2 cellular contexts compared by ENCODE assay signal in genomic region chr3:7456376-7456775, GRCh38.
TF ChIP-seq lines count a peak whose summit lies in the region.

No MANE protein-coding gene starts in this region.

TF ChIP-seq in SK-N-SH, 30 proteins besides CTCF, POLR2A, EP300 and RAD21 (continued from another document):
- TF ChIP-seq TCF12 (IDR thresholded peaks at IDR 0.05) (no peak), SMC3 (IDR thresholded peaks at IDR 0.05; ENCODE audit: low read depth, low read length) (no peak), RFX5 (IDR thresholded peaks at IDR 0.05; ENCODE audit: low read length) (no peak), ELF1 (IDR thresholded peaks at IDR 0.05) (no peak), USF1 (IDR thresholded peaks at IDR 0.05; ENCODE audit: borderline replicate concordance, low read depth) (no peak), ZBTB33 (IDR thresholded peaks at IDR 0.05; ENCODE audit: borderline replicate concordance, low read depth) (no peak), MAX (IDR thresholded peaks at IDR 0.05; ENCODE audit: low read depth) (no peak), RXRA (IDR thresholded peaks at IDR 0.05; ENCODE audit: borderline replicate concordance, low read depth) (no peak), YY1 (IDR thresholded peaks at IDR 0.05; ENCODE audit: low read depth) (no peak), NRF1 (IDR thresholded peaks at IDR 0.05; ENCODE audit: low read depth, low read length) (no peak), MXI1 (IDR thresholded peaks at IDR 0.05; ENCODE audit: low read depth, low read length) (no peak), REST (IDR thresholded peaks at IDR 0.05; ENCODE audit: low read depth, low read length) (no peak)

TF ChIP-seq in SK-N-SH treated with all-trans-retinoic acid at 6 μM for 48 hours, 23 proteins besides CTCF, POLR2A, EP300 and RAD21 (continued from another document):
- no peak for TF ChIP-seq PATZ1 (CRISPR knock-in tag; IDR thresholded peaks at IDR 0.05; ENCODE audit: borderline replicate concordance)
- TF ChIP-seq ZFP30 (CRISPR knock-in tag; IDR thresholded peaks at IDR 0.05) = no peak
- TF ChIP-seq TSHZ2 (CRISPR knock-in tag; IDR thresholded peaks at IDR 0.05) = no peak
- no peak for TF ChIP-seq ZNF70 (CRISPR knock-in tag; IDR thresholded peaks at IDR 0.05)
- TF ChIP-seq CSRNP3 (CRISPR knock-in tag; IDR thresholded peaks at IDR 0.05) = no peak
- no peak for TF ChIP-seq CSDC2 (CRISPR knock-in tag; IDR thresholded peaks at IDR 0.05)
- TF ChIP-seq ISL1 (CRISPR knock-in tag; IDR thresholded peaks at IDR 0.05) = no peak
- no peak for TF ChIP-seq BACH2 (CRISPR knock-in tag; IDR thresholded peaks at IDR 0.05; ENCODE audit: borderline replicate concordance)
- TF ChIP-seq CREB5 (CRISPR knock-in tag; IDR thresholded peaks at IDR 0.05; ENCODE audit: low read depth) = no peak
- no peak for TF ChIP-seq ARNTL (CRISPR knock-in tag; IDR thresholded peaks at IDR 0.05; ENCODE audit: borderline replicate concordance, low read depth)
- TF ChIP-seq ZFP3 (CRISPR knock-in tag; IDR thresholded peaks at IDR 0.05) = no peak
